2 cellular contexts compared by ENCODE assay signal in the genomic region with DNA sequence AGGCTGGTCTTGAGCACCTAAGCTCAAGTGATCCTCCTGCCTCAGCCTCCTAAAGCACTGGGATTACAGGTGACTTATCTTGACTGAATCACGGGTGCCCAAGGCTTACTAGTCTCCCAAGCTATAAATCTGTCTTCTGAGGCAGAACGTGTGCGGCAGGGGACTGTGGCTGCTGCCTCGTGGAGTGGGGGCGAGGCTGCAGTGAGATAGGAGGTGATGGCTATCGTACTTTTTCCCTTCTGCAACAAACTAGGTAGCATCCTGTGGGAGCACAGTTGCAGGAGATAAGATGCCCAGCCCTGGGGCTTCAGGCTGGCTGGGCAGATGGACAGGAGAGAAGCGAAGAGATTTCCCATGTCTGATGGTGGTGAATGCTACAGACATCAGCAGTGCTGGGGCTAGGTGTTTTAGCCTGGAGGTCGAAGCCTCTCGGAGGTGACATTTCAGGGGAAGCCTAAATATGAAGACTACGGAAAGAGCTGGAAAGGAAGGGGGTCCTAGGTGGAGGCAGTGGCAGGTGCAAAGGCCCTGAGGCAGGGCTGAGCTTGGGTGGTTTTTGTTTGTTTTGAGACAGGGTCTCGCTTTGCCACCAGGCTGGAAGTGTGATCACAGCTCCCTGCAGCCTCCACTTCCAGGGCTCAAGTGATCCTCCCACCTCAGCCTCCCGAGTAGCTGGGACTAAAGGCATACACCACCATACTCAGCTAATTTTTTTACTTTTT.
TF ChIP-seq lines count a peak whose summit lies in the region.

No MANE protein-coding gene starts in this region.

TF ChIP-seq in SK-N-SH, 30 proteins besides CTCF, POLR2A, EP300 and RAD21:
- TF ChIP-seq GATA2 (CRISPR knock-in tag; IDR thresholded peaks at IDR 0.05) (peak; percentile 91), FOXM1 (IDR thresholded peaks at IDR 0.05; ENCODE audit: low read depth) (no peak), MXI1 (IDR thresholded peaks at IDR 0.05; ENCODE audit: low read depth, low read length) (peak; percentile 31; the same call in 1 of the 2 replicates), RCOR1 (IDR thresholded peaks at IDR 0.05; ENCODE audit: low read length) (peak; percentile 62)

TF ChIP-seq in SK-N-SH treated with all-trans-retinoic acid at 6 μM for 48 hours, 23 proteins besides CTCF, POLR2A, EP300 and RAD21:
- TF ChIP-seq TCF4 (CRISPR knock-in tag; IDR thresholded peaks at IDR 0.05; ENCODE audit: borderline replicate concordance) = no peak
- no peak for TF ChIP-seq ZNF70 (CRISPR knock-in tag; IDR thresholded peaks at IDR 0.05)
- no peak for TF ChIP-seq ZNF565 (CRISPR knock-in tag; conservative IDR thresholded peaks at IDR 0.05; ENCODE audit: low read depth)
- no peak for TF ChIP-seq SNAI2 (CRISPR knock-in tag; IDR thresholded peaks at IDR 0.05)
- no peak for TF ChIP-seq ZNF8 (CRISPR knock-in tag; IDR thresholded peaks at IDR 0.05)
- TF ChIP-seq, protein P1, sequence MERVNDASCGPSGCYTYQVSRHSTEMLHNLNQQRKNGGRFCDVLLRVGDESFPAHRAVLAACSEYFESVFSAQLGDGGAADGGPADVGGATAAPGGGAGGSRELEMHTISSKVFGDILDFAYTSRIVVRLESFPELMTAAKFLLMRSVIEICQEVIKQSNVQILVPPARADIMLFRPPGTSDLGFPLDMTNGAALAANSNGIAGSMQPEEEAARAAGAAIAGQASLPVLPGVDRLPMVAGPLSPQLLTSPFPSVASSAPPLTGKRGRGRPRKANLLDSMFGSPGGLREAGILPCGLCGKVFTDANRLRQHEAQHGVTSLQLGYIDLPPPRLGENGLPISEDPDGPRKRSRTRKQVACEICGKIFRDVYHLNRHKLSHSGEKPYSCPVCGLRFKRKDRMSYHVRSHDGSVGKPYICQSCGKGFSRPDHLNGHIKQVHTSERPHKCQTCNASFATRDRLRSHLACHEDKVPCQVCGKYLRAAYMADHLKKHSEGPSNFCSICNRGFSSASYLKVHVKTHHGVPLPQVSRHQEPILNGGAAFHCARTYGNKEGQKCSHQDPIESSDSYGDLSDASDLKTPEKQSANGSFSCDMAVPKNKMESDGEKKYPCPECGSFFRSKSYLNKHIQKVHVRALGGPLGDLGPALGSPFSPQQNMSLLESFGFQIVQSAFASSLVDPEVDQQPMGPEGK (CRISPR knock-in tag; IDR thresholded peaks at IDR 0.05; ENCODE audit: borderline replicate concordance) = no peak
- no peak for TF ChIP-seq ARNTL (CRISPR knock-in tag; IDR thresholded peaks at IDR 0.05; ENCODE audit: borderline replicate concordance, low read depth)
- TF ChIP-seq, protein P2, sequence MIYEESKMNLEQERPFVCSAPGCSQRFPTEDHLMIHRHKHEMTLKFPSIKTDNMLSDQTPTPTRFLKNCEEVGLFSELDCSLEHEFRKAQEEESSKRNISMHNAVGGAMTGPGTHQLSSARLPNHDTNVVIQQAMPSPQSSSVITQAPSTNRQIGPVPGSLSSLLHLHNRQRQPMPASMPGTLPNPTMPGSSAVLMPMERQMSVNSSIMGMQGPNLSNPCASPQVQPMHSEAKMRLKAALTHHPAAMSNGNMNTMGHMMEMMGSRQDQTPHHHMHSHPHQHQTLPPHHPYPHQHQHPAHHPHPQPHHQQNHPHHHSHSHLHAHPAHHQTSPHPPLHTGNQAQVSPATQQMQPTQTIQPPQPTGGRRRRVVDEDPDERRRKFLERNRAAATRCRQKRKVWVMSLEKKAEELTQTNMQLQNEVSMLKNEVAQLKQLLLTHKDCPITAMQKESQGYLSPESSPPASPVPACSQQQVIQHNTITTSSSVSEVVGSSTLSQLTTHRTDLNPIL (CRISPR knock-in tag; IDR thresholded peaks at IDR 0.05; ENCODE audit: low read depth) = no peak
- TF ChIP-seq TOX (CRISPR knock-in tag; IDR thresholded peaks at IDR 0.05; ENCODE audit: borderline replicate concordance) = no peak
- TF ChIP-seq ZFP3 (CRISPR knock-in tag; IDR thresholded peaks at IDR 0.05) = no peak
- TF ChIP-seq, protein P3, sequence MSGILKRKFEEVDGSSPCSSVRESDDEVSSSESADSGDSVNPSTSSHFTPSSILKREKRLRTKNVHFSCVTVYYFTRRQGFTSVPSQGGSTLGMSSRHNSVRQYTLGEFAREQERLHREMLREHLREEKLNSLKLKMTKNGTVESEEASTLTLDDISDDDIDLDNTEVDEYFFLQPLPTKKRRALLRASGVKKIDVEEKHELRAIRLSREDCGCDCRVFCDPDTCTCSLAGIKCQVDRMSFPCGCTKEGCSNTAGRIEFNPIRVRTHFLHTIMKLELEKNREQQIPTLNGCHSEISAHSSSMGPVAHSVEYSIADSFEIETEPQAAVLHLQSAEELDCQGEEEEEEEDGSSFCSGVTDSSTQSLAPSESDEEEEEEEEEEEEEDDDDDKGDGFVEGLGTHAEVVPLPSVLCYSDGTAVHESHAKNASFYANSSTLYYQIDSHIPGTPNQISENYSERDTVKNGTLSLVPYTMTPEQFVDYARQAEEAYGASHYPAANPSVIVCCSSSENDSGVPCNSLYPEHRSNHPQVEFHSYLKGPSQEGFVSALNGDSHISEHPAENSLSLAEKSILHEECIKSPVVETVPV (CRISPR knock-in tag; IDR thresholded peaks at IDR 0.05) = no peak
- TF ChIP-seq RARB (CRISPR knock-in tag; IDR thresholded peaks at IDR 0.05) = no peak
- TF ChIP-seq ZFP30 (CRISPR knock-in tag; IDR thresholded peaks at IDR 0.05) = no peak
- TF ChIP-seq OSR1 (CRISPR knock-in tag; IDR thresholded peaks at IDR 0.05) = no peak
- no peak for TF ChIP-seq PPARA (CRISPR knock-in tag; IDR thresholded peaks at IDR 0.05; ENCODE audit: borderline replicate concordance)
- TF ChIP-seq, protein P4, sequence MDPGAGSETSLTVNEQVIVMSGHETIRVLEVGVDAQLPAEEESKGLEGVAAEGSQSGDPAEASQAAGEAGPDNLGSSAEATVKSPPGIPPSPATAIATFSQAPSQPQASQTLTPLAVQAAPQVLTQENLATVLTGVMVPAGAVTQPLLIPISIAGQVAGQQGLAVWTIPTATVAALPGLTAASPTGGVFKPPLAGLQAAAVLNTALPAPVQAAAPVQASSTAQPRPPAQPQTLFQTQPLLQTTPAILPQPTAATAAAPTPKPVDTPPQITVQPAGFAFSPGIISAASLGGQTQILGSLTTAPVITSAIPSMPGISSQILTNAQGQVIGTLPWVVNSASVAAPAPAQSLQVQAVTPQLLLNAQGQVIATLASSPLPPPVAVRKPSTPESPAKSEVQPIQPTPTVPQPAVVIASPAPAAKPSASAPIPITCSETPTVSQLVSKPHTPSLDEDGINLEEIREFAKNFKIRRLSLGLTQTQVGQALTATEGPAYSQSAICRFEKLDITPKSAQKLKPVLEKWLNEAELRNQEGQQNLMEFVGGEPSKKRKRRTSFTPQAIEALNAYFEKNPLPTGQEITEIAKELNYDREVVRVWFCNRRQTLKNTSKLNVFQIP (CRISPR knock-in tag; IDR thresholded peaks at IDR 0.05; ENCODE audit: borderline replicate concordance, low read depth) = no peak
- TF ChIP-seq GLIS3 (CRISPR knock-in tag; IDR thresholded peaks at IDR 0.05) = no peak
